Comparison of ENCODE assay signal across 26 cellular contexts in the genomic region with DNA sequence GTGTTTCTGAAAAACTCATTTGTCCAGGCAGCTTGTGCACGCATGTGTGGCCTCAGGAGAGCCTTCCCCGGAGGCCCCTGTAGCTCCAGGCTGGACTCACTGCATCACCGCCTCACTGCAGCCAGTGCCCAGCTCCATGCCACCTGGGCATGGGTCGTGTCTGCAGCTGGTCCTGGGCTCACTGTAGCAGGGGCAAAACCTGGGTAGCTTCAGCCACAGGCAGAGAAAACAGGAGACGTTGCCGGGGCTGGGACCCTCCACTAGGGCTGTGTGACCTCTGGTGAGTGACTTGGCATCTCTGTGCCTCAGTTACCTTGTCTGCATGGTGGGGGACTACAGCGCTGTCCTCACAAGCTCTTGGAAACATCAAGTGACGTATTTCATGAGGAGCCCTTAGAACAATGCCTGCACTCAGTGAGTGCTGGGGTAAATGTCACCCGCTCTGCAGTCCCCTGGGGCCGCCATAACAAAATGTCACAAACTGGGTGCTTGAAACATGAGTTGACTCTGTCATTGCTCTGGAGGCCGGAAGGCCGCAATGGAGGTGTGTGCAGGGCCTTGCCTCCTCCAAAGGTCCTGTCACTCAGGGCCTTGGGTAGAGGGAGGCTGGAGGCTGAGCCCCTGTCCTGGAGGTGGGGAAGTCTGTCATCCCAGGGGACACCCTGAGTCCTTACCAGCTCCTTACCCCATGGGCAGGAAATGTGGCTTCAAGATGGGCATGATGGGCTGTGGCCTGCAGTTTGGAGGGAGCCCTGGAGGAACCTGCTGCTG.
"Had no signal": no experiment of that assay in that cellular context is flagged by ENCODE, and none has a peak within 500 bp of the region (broad histone marks: within the 10 kb centered on the region; RNA-seq: fewer than 3 reads in every experiment).

No MANE protein-coding gene starts in this region.

- H3K36me3 ChIP-seq: colonic mucosa, gastrocnemius medialis, left lung, neural progenitor cell, prostate gland, right atrium auricular region, stomach, tibial artery, upper lobe of left lung, uterus had no signal

- H3K27ac Mint-ChIP-seq: mesothelial cell of epicardium, naive B cell, nephron, neural progenitor cell had no signal

- H3K27me3 ChIP-seq: colonic mucosa, neural progenitor cell, right atrium auricular region, testis, upper lobe of left lung, uterus had no signal

- DNase-seq: colonic mucosa; effector CD4-positive, alpha-beta T cell; foreskin fibroblast; gastrocnemius medialis; kidney; left lung; mesenchymal stem cell; mucosa of descending colon; naive B cell; stimulated activated CD4-positive, alpha-beta T cell treated with anti-CD3 and anti-CD28 coated beads, Interleukin-12 subunit alpha, Interleukin-12 subunit beta, amount 100 ng/mL, for 4 hours; stimulated activated CD4-positive, alpha-beta T cell treated with anti-CD3 and anti-CD28 coated beads, Interleukin-1b, Interleukin-23, amount 100 ng/mL, for 48 hours; stimulated activated CD4-positive, alpha-beta T cell treated with anti-CD3 and anti-CD28 coated beads, Interleukin-4, amount 100 ng/mL, for 1 hour; stimulated activated CD8-positive, alpha-beta memory T cell treated with anti-CD3 and anti-CD28 coated beads, Interleukin-4, amount 100 ng/mL, for 48 hours; stimulated activated naive CD4-positive, alpha-beta T cell treated with Interleukin-2 at 50 U/mL for 16 hours; stomach; testis; tibial artery; upper lobe of left lung; uterus had no signal

- H3K9me3 ChIP-seq: colonic mucosa, gastrocnemius medialis, mucosa of descending colon, prostate gland, testis, tibial artery had no signal

- H3K4me3 Mint-ChIP-seq: mesothelial cell of epicardium, naive B cell, nephron, neural progenitor cell had no signal

- H3K4me3 ChIP-seq: colonic mucosa, gastrocnemius medialis, left lung, mucosa of descending colon, neural progenitor cell, prostate gland, right atrium auricular region, smooth muscle cell, stomach, testis, tibial artery, upper lobe of left lung, uterus had no signal

- H3K27ac ChIP-seq: colonic mucosa, gastrocnemius medialis, left lung, neural progenitor cell, prostate gland, right atrium auricular region, stomach, testis, tibial artery, upper lobe of left lung, uterus had no signal

- ATAC-seq: gastrocnemius medialis, left lung, mucosa of descending colon, sciatic nerve had no signal

- H3K36me3 Mint-ChIP-seq: mesothelial cell of epicardium, neural progenitor cell had no signal

- H3K4me1 Mint-ChIP-seq: mesothelial cell of epicardium, naive B cell, nephron, neural progenitor cell had no signal

- H3K4me1 ChIP-seq: colonic mucosa, gastrocnemius medialis, left lung, neural progenitor cell, prostate gland, right atrium auricular region, stomach, testis, tibial artery, upper lobe of left lung, uterus had no signal
